ENCODE assay signal across 10 cellular contexts in the genomic region with DNA sequence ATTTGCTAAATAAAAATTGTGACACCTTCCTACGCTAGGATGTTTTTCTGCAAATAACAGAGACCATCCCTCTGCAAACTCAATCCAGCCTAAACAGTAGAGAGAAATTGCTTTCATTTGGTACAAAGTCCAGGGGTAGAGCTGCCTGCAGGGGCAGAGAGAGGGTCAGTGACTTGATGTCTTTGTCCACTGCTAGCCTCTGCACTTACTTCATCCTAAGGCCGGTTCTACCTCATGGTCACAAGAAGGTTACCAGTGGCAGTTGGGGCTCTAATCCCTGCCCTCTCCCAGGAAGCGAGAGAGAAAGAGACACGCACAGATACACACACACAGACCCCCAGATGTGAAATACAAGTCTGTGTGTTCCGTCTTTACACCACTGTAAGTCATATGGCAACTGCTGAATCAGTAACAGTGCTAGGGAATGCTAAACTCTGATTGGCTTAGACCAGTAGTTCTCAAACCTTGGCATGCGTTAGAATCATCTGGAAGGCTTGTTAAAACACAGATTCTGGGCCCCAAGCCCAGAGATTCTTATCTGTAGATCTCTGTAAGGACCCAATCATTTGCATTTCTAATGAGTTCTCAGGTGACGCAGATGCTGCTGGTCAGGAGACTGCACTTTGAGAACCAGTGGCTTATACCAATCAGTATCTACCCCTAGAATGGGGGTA. TPM values are rescaled to one million over a fixed set of nuclear protein-coding genes. Genes with fewer than 3 reads are reported as not detected.
DNase-seq lines count a peak whose midpoint lies in the region; ATAC-seq and TF ChIP-seq lines count a peak whose summit lies in the region.
"Had no signal": no experiment of that assay in that cellular context is flagged by ENCODE, and none has a peak within 500 bp of the region (broad histone marks: within the 10 kb centered on the region; RNA-seq: fewer than 3 reads in every experiment).

No MANE protein-coding gene starts in this region.

- H3K4me3 Mint-ChIP-seq in WTC11 (no peak overlapping the region), natural killer cell (no peak overlapping the region)
- H3K4me3 Mint-ChIP-seq: dendritic cell treated with granulocyte-macrophage colony-stimulating factor and Interleukin-4, amounts not matched to agents 40 ng/mL and 50 ng/mL, for 4 days had no signal

- H3K4me3 ChIP-seq in fibroblast of the aortic adventitia (ENCODE audit: low read depth, low read length): no peak overlapping the region
- H3K4me3 ChIP-seq: HAP-1 had no signal

- H3K36me3 Mint-ChIP-seq in WTC11: peaks cover 7% of the 10 kb centered on the region
- no peaks in the 10 kb centered on the region for H3K36me3 Mint-ChIP-seq in natural killer cell

- peaks cover 14% of the 10 kb centered on the region for H3K4me1 Mint-ChIP-seq in WTC11
- no peaks in the 10 kb centered on the region for H3K4me1 Mint-ChIP-seq in natural killer cell

- DNase-seq in GM04504 (ENCODE audit: low read depth): peak; percentile 94
- no peak for DNase-seq in WTC11 (ENCODE audit: low spot score)
- DNase-seq in fibroblast of the aortic adventitia (ENCODE audit: low read depth): peak; percentile 96
- peak; percentile 39 for DNase-seq in superior temporal gyrus (ENCODE audit: extremely low spot score)
- no peak for DNase-seq in NCI-H82 treated with DMSO at 0.1 percent for 48 hours (lab: John Stamatoyannopoulos, UW; ENCODE audit: unreplicated experiment)
- no peak for DNase-seq in sciatic nerve (ENCODE audit: low spot score)
- no peak for DNase-seq in natural killer cell
- DNase-seq in NCI-H128 (lab: John Stamatoyannopoulos, UW; ENCODE audit: unreplicated experiment): no peak

- H3K27ac Mint-ChIP-seq in WTC11: peak overlapping the region; percentile 32; the same call in 1 of the 2 replicates
- H3K27ac Mint-ChIP-seq in natural killer cell: no peak overlapping the region
- H3K27ac Mint-ChIP-seq: dendritic cell treated with granulocyte-macrophage colony-stimulating factor and Interleukin-4, amounts not matched to agents 40 ng/mL and 50 ng/mL, for 4 days had no signal

- TF ChIP-seq CTCF in WTC11 (IDR thresholded peaks at IDR 0.05) (no peak), fibroblast of the aortic adventitia (IDR thresholded peaks at IDR 0.05; ENCODE audit: insufficient read depth, low read length) (no peak), natural killer cell (IDR thresholded peaks at IDR 0.05) (no peak)

- CTCF ChIA-PET in WTC11 (lab: Charles Lee): interaction anchor here (1.1 to 1.5 kb wide), 2 partner anchors 30 to 172 kb away, joined by 3 to 14 read pairs; a partner anchor contains a TSS

- intact Hi-C loops in sciatic nerve (cut with DNase I) (no loop called here), natural killer cell (cut with micrococcal nuclease) (no loop called here)

- H3K27me3 Mint-ChIP-seq in WTC11 (ENCODE audit: low read depth) (no peaks in the 10 kb centered on the region), natural killer cell (ENCODE audit: low read depth in 2 of 2) (peaks cover 0 to 2% of the 10 kb centered on the region in 2 donors)

- H3K9me3 Mint-ChIP-seq in WTC11 (no peaks in the 10 kb centered on the region), natural killer cell (no peaks in the 10 kb centered on the region)
- H3K9me3 Mint-ChIP-seq: dendritic cell treated with granulocyte-macrophage colony-stimulating factor and Interleukin-4, amounts not matched to agents 40 ng/mL and 50 ng/mL, for 4 days had no signal

- ATAC-seq in WTC11: peak; percentile 41
- ATAC-seq in sciatic nerve: no peak
- no peak for ATAC-seq in natural killer cell

- POLR2A ChIA-PET in WTC11 (lab: Charles Lee): no interaction called here

TF ChIP-seq in WTC11, 78 proteins besides CTCF, POLR2A, EP300 and RAD21:
- no peak for TF ChIP-seq ZNF671 (CRISPR knock-in tag; IDR thresholded peaks at IDR 0.05)
- TF ChIP-seq, protein P1, sequence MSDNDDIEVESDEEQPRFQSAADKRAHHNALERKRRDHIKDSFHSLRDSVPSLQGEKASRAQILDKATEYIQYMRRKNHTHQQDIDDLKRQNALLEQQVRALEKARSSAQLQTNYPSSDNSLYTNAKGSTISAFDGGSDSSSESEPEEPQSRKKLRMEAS (CRISPR knock-in tag; IDR thresholded peaks at IDR 0.05): no peak
- TF ChIP-seq NFE2L1 (CRISPR knock-in tag; IDR thresholded peaks at IDR 0.05): no peak
- TF ChIP-seq MXD4 (CRISPR knock-in tag; IDR thresholded peaks at IDR 0.05; ENCODE audit: borderline replicate concordance): no peak
- TF ChIP-seq, protein P2, sequence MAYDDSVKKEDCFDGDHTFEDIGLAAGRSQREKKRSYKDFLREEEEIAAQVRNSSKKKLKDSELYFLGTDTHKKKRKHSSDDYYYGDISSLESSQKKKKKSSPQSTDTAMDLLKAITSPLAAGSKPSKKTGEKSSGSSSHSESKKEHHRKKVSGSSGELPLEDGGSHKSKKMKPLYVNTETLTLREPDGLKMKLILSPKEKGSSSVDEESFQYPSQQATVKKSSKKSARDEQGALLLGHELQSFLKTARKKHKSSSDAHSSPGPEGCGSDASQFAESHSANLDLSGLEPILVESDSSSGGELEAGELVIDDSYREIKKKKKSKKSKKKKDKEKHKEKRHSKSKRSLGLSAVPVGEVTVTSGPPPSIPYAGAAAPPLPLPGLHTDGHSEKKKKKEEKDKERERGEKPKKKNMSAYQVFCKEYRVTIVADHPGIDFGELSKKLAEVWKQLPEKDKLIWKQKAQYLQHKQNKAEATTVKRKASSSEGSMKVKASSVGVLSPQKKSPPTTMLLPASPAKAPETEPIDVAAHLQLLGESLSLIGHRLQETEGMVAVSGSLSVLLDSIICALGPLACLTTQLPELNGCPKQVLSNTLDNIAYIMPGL (CRISPR knock-in tag; IDR thresholded peaks at IDR 0.05): no peak
- TF ChIP-seq, protein P3, sequence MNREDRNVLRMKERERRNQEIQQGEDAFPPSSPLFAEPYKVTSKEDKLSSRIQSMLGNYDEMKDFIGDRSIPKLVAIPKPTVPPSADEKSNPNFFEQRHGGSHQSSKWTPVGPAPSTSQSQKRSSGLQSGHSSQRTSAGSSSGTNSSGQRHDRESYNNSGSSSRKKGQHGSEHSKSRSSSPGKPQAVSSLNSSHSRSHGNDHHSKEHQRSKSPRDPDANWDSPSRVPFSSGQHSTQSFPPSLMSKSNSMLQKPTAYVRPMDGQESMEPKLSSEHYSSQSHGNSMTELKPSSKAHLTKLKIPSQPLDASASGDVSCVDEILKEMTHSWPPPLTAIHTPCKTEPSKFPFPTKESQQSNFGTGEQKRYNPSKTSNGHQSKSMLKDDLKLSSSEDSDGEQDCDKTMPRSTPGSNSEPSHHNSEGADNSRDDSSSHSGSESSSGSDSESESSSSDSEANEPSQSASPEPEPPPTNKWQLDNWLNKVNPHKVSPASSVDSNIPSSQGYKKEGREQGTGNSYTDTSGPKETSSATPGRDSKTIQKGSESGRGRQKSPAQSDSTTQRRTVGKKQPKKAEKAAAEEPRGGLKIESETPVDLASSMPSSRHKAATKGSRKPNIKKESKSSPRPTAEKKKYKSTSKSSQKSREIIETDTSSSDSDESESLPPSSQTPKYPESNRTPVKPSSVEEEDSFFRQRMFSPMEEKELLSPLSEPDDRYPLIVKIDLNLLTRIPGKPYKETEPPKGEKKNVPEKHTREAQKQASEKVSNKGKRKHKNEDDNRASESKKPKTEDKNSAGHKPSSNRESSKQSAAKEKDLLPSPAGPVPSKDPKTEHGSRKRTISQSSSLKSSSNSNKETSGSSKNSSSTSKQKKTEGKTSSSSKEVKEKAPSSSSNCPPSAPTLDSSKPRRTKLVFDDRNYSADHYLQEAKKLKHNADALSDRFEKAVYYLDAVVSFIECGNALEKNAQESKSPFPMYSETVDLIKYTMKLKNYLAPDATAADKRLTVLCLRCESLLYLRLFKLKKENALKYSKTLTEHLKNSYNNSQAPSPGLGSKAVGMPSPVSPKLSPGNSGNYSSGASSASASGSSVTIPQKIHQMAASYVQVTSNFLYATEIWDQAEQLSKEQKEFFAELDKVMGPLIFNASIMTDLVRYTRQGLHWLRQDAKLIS (CRISPR knock-in tag; IDR thresholded peaks at IDR 0.05; ENCODE audit: borderline replicate concordance): no peak
- TF ChIP-seq ZNF121 (CRISPR knock-in tag; IDR thresholded peaks at IDR 0.05): no peak

RNA-seq across cellular contexts. Expression of a gene that starts 13.1 kb away (rescaled TPM):
- 5.8 to 7.1 TPM (median 7.0 TPM) in 3 replicates for total RNA-seq in WTC11 (2021)
- 34.1 and 35.6 TPM in 2 replicates for total RNA-seq in fibroblast of the aortic adventitia (ENCODE audit: low replicate concordance)
- total RNA-seq in sciatic nerve: 54.0 TPM
- 10 to 100 TPM in 1 of 3 donors, 1 to 10 TPM in 2; 1.6 to 23.5 (median 3.1) TPM for total RNA-seq in natural killer cell

RNA-seq across cellular contexts. Expression of a gene that starts 16.8 kb away (rescaled TPM):
- total RNA-seq in WTC11 (2021): 51.5 to 61.3 TPM (median 55.8 TPM) in 3 replicates
- 1,244 and 1,884 TPM in 2 replicates for total RNA-seq in fibroblast of the aortic adventitia (ENCODE audit: low replicate concordance)
- 193 TPM for total RNA-seq in sciatic nerve
- total RNA-seq in natural killer cell: not detected

Comparison
In these comparisons a context has a peak if more than half of its experiments do, and no peak if none do; other contexts are left out.
1. DNase-seq: peak in GM04504 (single experiment), fibroblast of the aortic adventitia (single experiment) and superior temporal gyrus (single experiment); none in WTC11 (single experiment), NCI-H82 treated with DMSO at 0.1 percent for 48 hours (single experiment), sciatic nerve (single experiment), natural killer cell (single experiment) and NCI-H128 (single experiment).
2. RNA of a gene that starts 16.8 kb away (total RNA-seq): 1,244 to 1,884 TPM in fibroblast of the aortic adventitia, 193 TPM in sciatic nerve (single experiment) and 51.5 to 61.3 TPM in WTC11; not detected in natural killer cell; every median in the first group is over 10 times any median in the second.